Comparison of ENCODE assay signal across 2 cellular contexts in genomic region chr19:30356951-30357579, GRCh38.
TF ChIP-seq lines count a peak whose summit lies in the region.

No MANE protein-coding gene starts in this region.

TF ChIP-seq in HEK293, 187 proteins besides CTCF, POLR2A, EP300 and RAD21 (continued from another document):
- TF ChIP-seq SALL2 (tag by site-specific recombination; IDR thresholded peaks at IDR 0.05; ENCODE audit: borderline replicate concordance) = no peak
- 0 out of 2 replicates have a peak, but pooled peaks have one; percentile 13 for TF ChIP-seq ZNF341 (tag by site-specific recombination; IDR thresholded peaks at IDR 0.05; ENCODE audit: low read depth)
- TF ChIP-seq ZNF777 (tag by site-specific recombination; IDR thresholded peaks at IDR 0.05; ENCODE audit: borderline replicate concordance) = no peak
- no peak for TF ChIP-seq GFI1B (tag by site-specific recombination; IDR thresholded peaks at IDR 0.05)
- peak; percentile 83 for TF ChIP-seq KLF1 (tag by site-specific recombination; IDR thresholded peaks at IDR 0.05)
- TF ChIP-seq ZNF768 (tag by site-specific recombination; IDR thresholded peaks at IDR 0.05) = no peak
- TF ChIP-seq ZBTB49 (tag by site-specific recombination; IDR thresholded peaks at IDR 0.05; ENCODE audit: low read depth) = no peak
- no peak for TF ChIP-seq ZNF426 (tag by site-specific recombination; IDR thresholded peaks at IDR 0.05)
- TF ChIP-seq HOXA7 (CRISPR knock-in tag; IDR thresholded peaks at IDR 0.05; ENCODE audit: borderline replicate concordance) = no peak
- peak; percentile 53; the same call in 1 of the 2 replicates for TF ChIP-seq KLF17 (tag by site-specific recombination; IDR thresholded peaks at IDR 0.05)
- TF ChIP-seq ATF2 (tag by site-specific recombination; IDR thresholded peaks at IDR 0.05; ENCODE audit: low read depth) = peak; percentile 82
- TF ChIP-seq ZFP37 (tag by site-specific recombination; IDR thresholded peaks at IDR 0.05) = no peak
- 0 out of 2 replicates have a peak, but pooled peaks have one; percentile 21 for TF ChIP-seq GLIS2 (tag by site-specific recombination; IDR thresholded peaks at IDR 0.05)
- TF ChIP-seq ZNF239 (tag by site-specific recombination; IDR thresholded peaks at IDR 0.05) = no peak
- TF ChIP-seq ZNF513 (tag by site-specific recombination; IDR thresholded peaks at IDR 0.05) = no peak
TF ChIP-seq in HEK293: peak in this region for 5.

TF ChIP-seq in H1, 55 proteins besides CTCF, POLR2A, EP300 and RAD21:
- TF ChIP-seq KDM1A (IDR thresholded peaks at IDR 0.05; ENCODE audit: borderline replicate concordance, low read length) = no peak
- TF ChIP-seq ASH2L (IDR thresholded peaks at IDR 0.05; ENCODE audit: low read length) = no peak
- no peak for TF ChIP-seq PHF8 (conservative IDR thresholded peaks at IDR 0.05; ENCODE audit: low read depth, low read length)
- TF ChIP-seq SAP30 (IDR thresholded peaks at IDR 0.05; ENCODE audit: insufficient read depth, insufficient replicate concordance, low read length) = no peak
- TF ChIP-seq YY1 (IDR thresholded peaks at IDR 0.05; ENCODE audit: low read depth, low read length) = no peak
- TF ChIP-seq EZH2 (IDR thresholded peaks at IDR 0.05; ENCODE audit: low read depth, low read length, severe bottlenecking) = no peak
- no peak for TF ChIP-seq NRF1 (IDR thresholded peaks at IDR 0.05; ENCODE audit: low read depth, low read length)
TF ChIP-seq in H1: peak in this region for 0.
